23 cellular contexts compared by ENCODE assay signal in genomic region chr16:52441886-52442285, GRCh38.
DNase-seq lines count a peak whose midpoint lies in the region; ATAC-seq and TF ChIP-seq lines count a peak whose summit lies in the region.
"Had no signal": no experiment of that assay in that cellular context is flagged by ENCODE, and none has a peak within 500 bp of the region (broad histone marks: within the 10 kb centered on the region; RNA-seq: fewer than 3 reads in every experiment).

No MANE protein-coding gene starts in this region.

- H3K4me3 ChIP-seq in mucosa of descending colon: no peak overlapping the region
- no peak overlapping the region for H3K4me3 ChIP-seq in suprapubic skin
- H3K4me3 ChIP-seq: BLaER1, GM12878 had no signal

- H3K27me3 Mint-ChIP-seq in glutamatergic neuron (ENCODE audit: unreplicated experiment): peaks cover 8% of the 10 kb centered on the region
- H3K27me3 Mint-ChIP-seq: CD4-positive, alpha-beta memory T cell; CD4-positive, CD25-positive, alpha-beta regulatory T cell; CD8-positive, alpha-beta memory T cell had no signal

- peaks cover 19% of the 10 kb centered on the region for H3K36me3 Mint-ChIP-seq in glutamatergic neuron (ENCODE audit: unreplicated experiment)
- H3K36me3 Mint-ChIP-seq: CD14-positive monocyte; CD4-positive, alpha-beta memory T cell; CD4-positive, CD25-positive, alpha-beta regulatory T cell had no signal

- no peaks in the 10 kb centered on the region for H3K4me1 ChIP-seq in mucosa of descending colon (ENCODE audit: low read depth)
- no peaks in the 10 kb centered on the region for H3K4me1 ChIP-seq in suprapubic skin

- no peak for TF ChIP-seq EP300 in suprapubic skin (IDR thresholded peaks at IDR 0.05)

- H3K4me3 Mint-ChIP-seq in glutamatergic neuron (ENCODE audit: unreplicated experiment): no peak overlapping the region
- H3K4me3 Mint-ChIP-seq: CD14-positive monocyte; CD4-positive, alpha-beta memory T cell; CD4-positive, CD25-positive, alpha-beta regulatory T cell; CD8-positive, alpha-beta memory T cell had no signal

- H3K9me3 ChIP-seq in mucosa of descending colon (no peaks in the 10 kb centered on the region), suprapubic skin (no peaks in the 10 kb centered on the region)
- H3K9me3 ChIP-seq: BE2C, BLaER1 had no signal

- intact Hi-C loops in mucosa of descending colon (cut with DNase I, micrococcal nuclease): no loop called here

- H3K9me3 Mint-ChIP-seq in glutamatergic neuron (ENCODE audit: unreplicated experiment): peaks cover 13% of the 10 kb centered on the region

- TF ChIP-seq CTCF in 22Rv1 (IDR thresholded peaks at IDR 0.05) (no peak), glutamatergic neuron (IDR thresholded peaks at IDR 0.05; ENCODE audit: partially characterized antibody, unreplicated experiment) (no peak), mucosa of descending colon (IDR thresholded peaks at IDR 0.05) (no peak), suprapubic skin (IDR thresholded peaks at IDR 0.05) (no peak)

- H3K27me3 ChIP-seq in suprapubic skin: no peaks in the 10 kb centered on the region
- H3K27me3 ChIP-seq: BE2C, BLaER1 had no signal

- DNase-seq in glutamatergic neuron (no peak), mucosa of descending colon (no peak), suprapubic skin (ENCODE audit: low spot score in 2 of 2) (no peak)
- DNase-seq: 8988T; ACHN; BE2C; C1 segment of cervical spinal cord; CD4-positive, alpha-beta memory T cell; CD4-positive, CD25-positive, alpha-beta regulatory T cell; CD8-positive, alpha-beta memory T cell; COR-L47; DMS 273 treated with DMSO at 0.1 percent for 48 hours; DMS153; DMS53; DMS79; DND-41; EL; GDM1 had no signal

- TF ChIP-seq POLR2A in suprapubic skin (IDR thresholded peaks at IDR 0.05): no peak

- H3K27ac Mint-ChIP-seq in glutamatergic neuron (ENCODE audit: unreplicated experiment): peak overlapping the region; percentile 41
- H3K27ac Mint-ChIP-seq: CD14-positive monocyte; CD4-positive, alpha-beta memory T cell; CD4-positive, CD25-positive, alpha-beta regulatory T cell; CD8-positive, alpha-beta memory T cell had no signal

- peak overlapping the region; percentile 38 for H3K27ac ChIP-seq in 22Rv1
- H3K27ac ChIP-seq in suprapubic skin: no peak overlapping the region
- H3K27ac ChIP-seq: BLaER1 had no signal

- H3K36me3 ChIP-seq in mucosa of descending colon (ENCODE audit: low read depth) (no peaks in the 10 kb centered on the region), suprapubic skin (no peaks in the 10 kb centered on the region)
- H3K36me3 ChIP-seq: BE2C had no signal

- 93% methylated on average over 3 of the region's 3 CpGs for WGBS in suprapubic skin

- peaks cover 49% of the 10 kb centered on the region for H3K4me1 Mint-ChIP-seq in glutamatergic neuron (ENCODE audit: low read depth, unreplicated experiment)
- H3K4me1 Mint-ChIP-seq: CD14-positive monocyte; CD4-positive, alpha-beta memory T cell; CD4-positive, CD25-positive, alpha-beta regulatory T cell; CD8-positive, alpha-beta memory T cell had no signal

- ATAC-seq in mucosa of descending colon (peak; percentile 70), GM21390 (IDR thresholded peaks at IDR 0.05; ENCODE audit: unreplicated experiment) (no peak)
- ATAC-seq: GM12878 had no signal
